In genomic region chr6:11366183-11366933, GRCh38 we compare ENCODE assay signal across 9 cellular contexts.
DNase-seq lines count a peak whose midpoint lies in the region; ATAC-seq and TF ChIP-seq lines count a peak whose summit lies in the region.
"Had no signal": no experiment of that assay in that cellular context is flagged by ENCODE, and none has a peak within 500 bp of the region (broad histone marks: within the 10 kb centered on the region; RNA-seq: fewer than 3 reads in every experiment).

No MANE protein-coding gene starts in this region.

- H3K4me1 ChIP-seq in lung (ENCODE audit: control insufficient read depth in 2 of 2, insufficient read depth in 2 of 2, low read length in 2 of 2), result peaks cover 9 to 18% of the 10 kb centered on the region in 2 donors

- no peaks in the 10 kb centered on the region for H3K27me3 ChIP-seq in lung (ENCODE audit: control insufficient read depth, insufficient read depth)

- H3K9me3 Mint-ChIP-seq in activated CD8-positive, alpha-beta memory T cell treated with anti-CD3 and anti-CD28 coated beads, Interleukin-2, amount 10 ng/mL, durations not matched to agents 7 days and 5 days (ENCODE audit: low read depth), result peaks cover under 1% of the 10 kb centered on the region

- DNase-seq in activated CD8-positive, alpha-beta memory T cell treated with anti-CD3 and anti-CD28 coated beads, Interleukin-2, amount 10 ng/mL, durations not matched to agents 7 days and 5 days, result peak; percentile 84
- no peak for DNase-seq in activated CD8-positive, alpha-beta memory T cell treated with anti-CD3 and anti-CD28 coated beads for 24 hours
- DNase-seq in activated CD4-positive, alpha-beta T cell treated with anti-CD3 and anti-CD28 coated beads, Interleukin-2, amount 50 U/mL, for 48 hours, result peak; percentile 36 to 55
- DNase-seq in lung (ENCODE audit: low spot score) (no peak), COR-L47 (lab: John Stamatoyannopoulos, UW) (no peak), HCEC 1CT (no peak), middle frontal gyrus (ENCODE audit: extremely low spot score, low spot score) (no peak)

- 42 to 53% methylated on average over 7 of the region's 7 CpGs for WGBS in lung, 2 donors

- no peaks in the 10 kb centered on the region for H3K9me3 ChIP-seq in lung (ENCODE audit: control insufficient read depth in 2 of 2, insufficient read depth in 1 of 2, low read length in 1 of 2)

- no peaks in the 10 kb centered on the region for H3K36me3 ChIP-seq in lung (ENCODE audit: control insufficient read depth in 2 of 2, insufficient read depth in 2 of 2, low read length in 2 of 2)

- peak overlapping the region; percentile 56 for H3K4me3 Mint-ChIP-seq in activated CD8-positive, alpha-beta memory T cell treated with anti-CD3 and anti-CD28 coated beads, Interleukin-2, amount 10 ng/mL, durations not matched to agents 7 days and 5 days

- peak overlapping the region; percentile 80 to 81 for H3K27ac ChIP-seq in lung (ENCODE audit: low read depth in 1 of 2, low read length in 1 of 2)
- H3K27ac ChIP-seq: VCaP had no signal

- H3K4me1 Mint-ChIP-seq in activated CD8-positive, alpha-beta memory T cell treated with anti-CD3 and anti-CD28 coated beads, Interleukin-2, amount 10 ng/mL, durations not matched to agents 7 days and 5 days, result peaks cover 83% of the 10 kb centered on the region

- peak; percentile 92 for ATAC-seq in activated CD8-positive, alpha-beta memory T cell treated with anti-CD3 and anti-CD28 coated beads, Interleukin-2, amount 10 ng/mL, durations not matched to agents 7 days and 5 days
- ATAC-seq in HG03060 (IDR thresholded peaks at IDR 0.05; ENCODE audit: low read depth, unreplicated experiment) (peak; percentile 79), lung (ENCODE audit: insufficient read depth, low FRiP score) (no peak)

- peak overlapping the region; percentile 89 for H3K27ac Mint-ChIP-seq in activated CD8-positive, alpha-beta memory T cell treated with anti-CD3 and anti-CD28 coated beads, Interleukin-2, amount 10 ng/mL, durations not matched to agents 7 days and 5 days

- no peak overlapping the region for H3K4me3 ChIP-seq in lung

- H3K36me3 Mint-ChIP-seq in activated CD8-positive, alpha-beta memory T cell treated with anti-CD3 and anti-CD28 coated beads, Interleukin-2, amount 10 ng/mL, durations not matched to agents 7 days and 5 days, result peaks cover 57% of the 10 kb centered on the region

- CTCF ChIA-PET in activated CD8-positive, alpha-beta memory T cell treated with anti-CD3 and anti-CD28 coated beads, Interleukin-2, amount 10 ng/mL, durations not matched to agents 7 days and 5 days (lab: Charles Lee), result interaction anchor here (1.5 to 4.2 kb wide), 3 partner anchors 12 to 88 kb away, joined by 4 to 23 read pairs (median 11); no protein-coding TSS in a partner anchor

- H3K27me3 Mint-ChIP-seq in activated CD8-positive, alpha-beta memory T cell treated with anti-CD3 and anti-CD28 coated beads, Interleukin-2, amount 10 ng/mL, durations not matched to agents 7 days and 5 days, result no peaks in the 10 kb centered on the region

- no peak for TF ChIP-seq CTCF in lung (IDR thresholded peaks at IDR 0.05; ENCODE audit: control extremely low read depth, extremely low read depth)

Comparison
In these comparisons a context has a peak if more than half of its experiments do, and no peak if none do; other contexts are left out.
1. DNase-seq: peak in activated CD8-positive, alpha-beta memory T cell treated with anti-CD3 and anti-CD28 coated beads, Interleukin-2, amount 10 ng/mL, durations not matched to agents 7 days and 5 days (single experiment) and activated CD4-positive, alpha-beta T cell treated with anti-CD3 and anti-CD28 coated beads, Interleukin-2, amount 50 U/mL, for 48 hours (2 of 2); none in activated CD8-positive, alpha-beta memory T cell treated with anti-CD3 and anti-CD28 coated beads for 24 hours (single experiment), lung (single experiment), COR-L47 (single experiment), HCEC 1CT (single experiment) and middle frontal gyrus (single experiment).